In the genomic region with DNA sequence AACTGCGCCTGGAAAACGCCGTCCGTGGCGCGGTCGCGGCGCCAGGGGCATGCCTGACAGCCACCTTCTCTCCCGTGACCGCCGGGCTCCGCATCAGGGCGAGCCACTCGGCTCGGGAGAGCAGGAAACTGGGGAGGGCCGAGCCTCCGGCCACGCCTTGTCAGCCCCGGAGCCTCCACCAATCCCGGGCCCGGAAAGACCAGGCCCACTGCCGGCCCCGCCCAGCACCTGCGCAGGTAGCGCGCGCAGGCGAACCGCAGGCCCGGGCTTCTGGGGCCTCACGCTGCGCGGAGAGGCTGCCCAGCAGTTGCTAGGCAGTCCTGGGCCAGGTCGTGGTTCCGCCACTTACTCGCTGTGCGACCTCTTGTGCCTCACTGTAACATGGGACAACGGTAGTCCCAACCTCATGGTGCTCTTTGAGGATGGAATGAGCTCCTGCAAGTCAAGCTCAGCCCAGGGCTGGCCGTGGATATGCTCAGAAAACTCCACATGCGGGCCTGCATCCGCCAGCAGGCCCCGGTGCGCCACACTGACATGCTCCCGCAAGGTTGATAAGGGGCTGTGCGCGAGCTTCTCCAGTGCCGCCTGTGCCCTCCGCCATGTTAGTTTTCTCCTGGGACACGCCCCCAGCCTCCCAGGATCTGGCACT, we compare ENCODE assay signal across 8 cellular contexts.
DNase-seq lines count a peak whose midpoint lies in the region; TF ChIP-seq lines count a peak whose summit lies in the region.

No MANE protein-coding gene starts in this region.

- peak overlapping the region; percentile 69 for H3K4me3 Mint-ChIP-seq in activated naive CD4-positive, alpha-beta T cell treated with anti-CD3 and anti-CD28 coated beads for 36 hours

- H3K27ac Mint-ChIP-seq in activated naive CD4-positive, alpha-beta T cell treated with anti-CD3 and anti-CD28 coated beads for 36 hours = no peak overlapping the region

- H3K27ac ChIP-seq in muscle layer of duodenum (ENCODE audit: low read length) (no peak overlapping the region), urinary bladder (ENCODE audit: low read depth) (no peak overlapping the region)

- peaks cover 27% of the 10 kb centered on the region for H3K27me3 Mint-ChIP-seq in activated naive CD4-positive, alpha-beta T cell treated with anti-CD3 and anti-CD28 coated beads for 36 hours (ENCODE audit: low read depth)

- H3K36me3 Mint-ChIP-seq in activated naive CD4-positive, alpha-beta T cell treated with anti-CD3 and anti-CD28 coated beads for 36 hours (ENCODE audit: low read depth) = no peaks in the 10 kb centered on the region

- peaks cover 12% of the 10 kb centered on the region for H3K4me1 Mint-ChIP-seq in activated naive CD4-positive, alpha-beta T cell treated with anti-CD3 and anti-CD28 coated beads for 36 hours (ENCODE audit: low read depth)

- WGBS in urinary bladder = 11% methylated on average over 50 of the region's 50 CpGs

- TF ChIP-seq CTCF in epithelial cell of esophagus (IDR thresholded peaks at IDR 0.05; ENCODE audit: insufficient read depth, low read depth, low read length, missing control alignments) = no peak

- H3K27me3 ChIP-seq in muscle layer of duodenum (ENCODE audit: low read depth, low read length) = peaks cover 22% of the 10 kb centered on the region

- H3K9me3 ChIP-seq in muscle layer of duodenum (ENCODE audit: control insufficient read depth in 1 of 2, low read length in 2 of 2) = no peaks in the 10 kb centered on the region

- H3K9me3 Mint-ChIP-seq in activated naive CD4-positive, alpha-beta T cell treated with anti-CD3 and anti-CD28 coated beads for 36 hours = no peaks in the 10 kb centered on the region

- H3K4me1 ChIP-seq in muscle layer of duodenum (ENCODE audit: control insufficient read depth in 1 of 2, insufficient read depth in 2 of 2, low read length in 2 of 2) (peaks cover 0 to 16% of the 10 kb centered on the region in 2 donors), urinary bladder (ENCODE audit: insufficient read depth) (no peaks in the 10 kb centered on the region)

- CTCF ChIA-PET in activated naive CD4-positive, alpha-beta T cell treated with anti-CD3 and anti-CD28 coated beads for 36 hours (lab: Charles Lee) = interaction anchor here (0.6 kb wide), 1 partner anchor 238 kb away, joined by 4 read pairs; no protein-coding TSS in a partner anchor

- intact Hi-C loops in activated naive CD4-positive, alpha-beta T cell treated with anti-CD3 and anti-CD28 coated beads for 36 hours (cut with micrococcal nuclease) = loop anchor here (5.0 kb wide), 2 partner anchors 216 to 234 kb away; no protein-coding TSS in a partner anchor

- H3K36me3 ChIP-seq in muscle layer of duodenum (ENCODE audit: control insufficient read depth in 1 of 2, insufficient read depth in 2 of 2, low read length in 2 of 2) (no peaks in the 10 kb centered on the region), urinary bladder (ENCODE audit: insufficient read depth) (no peaks in the 10 kb centered on the region)

- peak; percentile 64 for DNase-seq in activated naive CD4-positive, alpha-beta T cell treated with anti-CD3 and anti-CD28 coated beads for 36 hours
- no peak for DNase-seq in activated naive CD4-positive, alpha-beta T cell treated with Interleukin-2 at 50 U/mL for 16 hours
- DNase-seq in epithelial cell of esophagus (ENCODE audit: low read depth) = peak; percentile 87
- DNase-seq in GM03348 (ENCODE audit: low spot score) = no peak
- no peak for DNase-seq in NCI-H146 treated with DMSO at 0.1 percent for 48 hours (lab: John Stamatoyannopoulos, UW; ENCODE audit: unreplicated experiment)
- no peak for DNase-seq in NCI-H1436 (lab: John Stamatoyannopoulos, UW)

- H3K4me3 ChIP-seq in epithelial cell of esophagus (ENCODE audit: low read length) = peak overlapping the region; percentile 40
- peak overlapping the region; percentile 34 to 43 for H3K4me3 ChIP-seq in muscle layer of duodenum (ENCODE audit: low read depth in 1 of 2, low read length in 2 of 2)
- peak overlapping the region; percentile 6 for H3K4me3 ChIP-seq in urinary bladder (ENCODE audit: low read depth, low read length)

Comparison
In these comparisons a context has a peak if more than half of its experiments do, and no peak if none do; other contexts are left out.
1. DNase-seq: peak in activated naive CD4-positive, alpha-beta T cell treated with anti-CD3 and anti-CD28 coated beads for 36 hours (single experiment) and epithelial cell of esophagus (single experiment); none in activated naive CD4-positive, alpha-beta T cell treated with Interleukin-2 at 50 U/mL for 16 hours (single experiment), GM03348 (single experiment), NCI-H146 treated with DMSO at 0.1 percent for 48 hours (single experiment) and NCI-H1436 (single experiment).
2. Peak in every context shown above with its lines, with median percentiles within 50 percentile points of each other: H3K4me3 ChIP-seq.